18 cellular contexts compared by ENCODE assay signal in genomic region chr5:131974622-131974955, GRCh38. TPM values are rescaled to one million over a fixed set of nuclear protein-coding genes. Genes with fewer than 3 reads are reported as not detected.
DNase-seq lines count a peak whose midpoint lies in the region; ATAC-seq and TF ChIP-seq lines count a peak whose summit lies in the region.
"Had no signal": no experiment of that assay in that cellular context is flagged by ENCODE, and none has a peak within 500 bp of the region (broad histone marks: within the 10 kb centered on the region; RNA-seq: fewer than 3 reads in every experiment).

No MANE protein-coding gene starts in this region.

- no peaks in the 10 kb centered on the region for H3K9me2 ChIP-seq in hepatocyte (replicated peaks; ENCODE audit: insufficient read depth)

- peaks cover 8% of the 10 kb centered on the region for H3K4me1 ChIP-seq in hepatocyte (ENCODE audit: insufficient read depth)
- H3K4me1 ChIP-seq in thymus (ENCODE audit: control insufficient read depth, insufficient read depth, low read length), result peaks cover 15% of the 10 kb centered on the region
- H3K4me1 ChIP-seq: suprapubic skin had no signal

- peak overlapping the region; percentile 49 for H2AFZ ChIP-seq in hepatocyte

- H3K9me3 ChIP-seq in hepatocyte (ENCODE audit: low read depth), result no peaks in the 10 kb centered on the region
- H3K9me3 ChIP-seq in thymus (ENCODE audit: control insufficient read depth), result no peaks in the 10 kb centered on the region
- H3K9me3 ChIP-seq: Caco-2, suprapubic skin had no signal

- ATAC-seq in HG03139 (IDR thresholded peaks at IDR 0.05; ENCODE audit: unreplicated experiment) (no peak), HG02840 (IDR thresholded peaks at IDR 0.05; ENCODE audit: low FRiP score, unreplicated experiment) (no peak), GM21515 (IDR thresholded peaks at IDR 0.05; ENCODE audit: unreplicated experiment) (no peak)
- ATAC-seq: left lobe of liver had no signal

- H3K27me3 ChIP-seq in hepatocyte (no peaks in the 10 kb centered on the region), thymus (ENCODE audit: control insufficient read depth, insufficient read depth) (no peaks in the 10 kb centered on the region)
- H3K27me3 ChIP-seq: suprapubic skin had no signal

- no peak overlapping the region for H3K27ac ChIP-seq in hepatocyte
- peak overlapping the region; percentile 54 for H3K27ac ChIP-seq in thymus (ENCODE audit: low read depth)
- H3K27ac ChIP-seq: SK-N-MC, suprapubic skin, WERI-Rb-1 had no signal

- H3K4me3 ChIP-seq in hepatocyte, result no peak overlapping the region
- H3K4me3 ChIP-seq in thymus (ENCODE audit: low read length), result no peak overlapping the region
- H3K4me3 ChIP-seq: SK-N-MC, suprapubic skin had no signal

- no peaks in the 10 kb centered on the region for H3K36me3 ChIP-seq in hepatocyte (replicated peaks; ENCODE audit: insufficient read depth, low read depth)
- H3K36me3 ChIP-seq in thymus (ENCODE audit: control insufficient read depth, insufficient read depth), result no peaks in the 10 kb centered on the region
- H3K36me3 ChIP-seq: suprapubic skin had no signal

- DNase-seq in activated effector memory CD4-positive, alpha-beta T cell treated with Interleukin-2 at 50 U/mL for 16 hours, result peak; percentile 27
- no peak for DNase-seq in activated effector memory CD4-positive, alpha-beta T cell treated with anti-CD3 and anti-CD28 coated beads, Interleukin-2, amount 50 U/mL, for 16 hours
- peak; percentile 54 for DNase-seq in activated CD8-positive, alpha-beta memory T cell treated with anti-CD3 and anti-CD28 coated beads, Interleukin-2, amount 50 U/mL, for 48 hours
- DNase-seq in hepatocyte (ENCODE audit: low spot score), result no peak
- DNase-seq: activated gamma-delta T cell; Caco-2; effector CD4-positive, alpha-beta T cell; NCI-H1436 treated with DMSO at 0.1 percent for 48 hours; NCI-H446; WERI-Rb-1 had no signal

- peak overlapping the region; percentile 53 for H3K4me2 ChIP-seq in hepatocyte

- H4K20me1 ChIP-seq in hepatocyte (ENCODE audit: insufficient read depth, poor library complexity, severe bottlenecking), result no peaks in the 10 kb centered on the region

- TF ChIP-seq CTCF in hepatocyte (IDR thresholded peaks at IDR 0.05; ENCODE audit: poor library complexity), result no peak

- 76% methylated on average over 5 of the region's 5 CpGs for WGBS in hepatocyte (ENCODE audit: low lambda C conversion rate, missing lambda C conversion rate)
- 89% methylated on average over 5 of the region's 5 CpGs for WGBS in thymus

- H3K79me2 ChIP-seq in hepatocyte, result no peaks in the 10 kb centered on the region

RNA-seq across cellular contexts. Expression of gene MEIKIN, which starts 29.1 kb away (rescaled TPM):
- total RNA-seq in hepatocyte, result not detected in 2 replicates
- polyA plus RNA-seq in hepatocyte, result not detected in 2 replicates
- 0.09 TPM for polyA plus RNA-seq in thymus
- total RNA-seq: Caco-2, left lobe of liver, progenitor cell of endocrine pancreas, suprapubic skin had no signal

RNA-seq across cellular contexts. Expression of gene ACSL6, which starts 36.9 kb away (rescaled TPM):
- total RNA-seq in hepatocyte, result 1.2 and 2.4 TPM in 2 replicates
- polyA plus RNA-seq in hepatocyte (0.75 and 1.7 TPM in 2 replicates), thymus (1.3 TPM)

Comparison
In these comparisons a context has a peak if more than half of its experiments do, and no peak if none do; other contexts are left out.
1. DNase-seq: peak in activated effector memory CD4-positive, alpha-beta T cell treated with Interleukin-2 at 50 U/mL for 16 hours (single experiment) and activated CD8-positive, alpha-beta memory T cell treated with anti-CD3 and anti-CD28 coated beads, Interleukin-2, amount 50 U/mL, for 48 hours (single experiment); none in activated effector memory CD4-positive, alpha-beta T cell treated with anti-CD3 and anti-CD28 coated beads, Interleukin-2, amount 50 U/mL, for 16 hours (single experiment) and hepatocyte (single experiment).